In genomic region chr1:112576240-112576639, GRCh38 we compare ENCODE assay signal across 1 cellular context.
TF ChIP-seq lines count a peak whose summit lies in the region.

No MANE protein-coding gene starts in this region.

TF ChIP-seq in SK-N-SH, 30 proteins besides CTCF, POLR2A, EP300 and RAD21 (continued from another document):
- TF ChIP-seq USF1 (IDR thresholded peaks at IDR 0.05; ENCODE audit: borderline replicate concordance, low read depth), result no peak
- TF ChIP-seq JUND (IDR thresholded peaks at IDR 0.05), result no peak
- TF ChIP-seq TCF12 (IDR thresholded peaks at IDR 0.05), result no peak
- no peak for TF ChIP-seq RXRA (IDR thresholded peaks at IDR 0.05; ENCODE audit: borderline replicate concordance, low read depth)
- no peak for TF ChIP-seq ZBTB33 (IDR thresholded peaks at IDR 0.05; ENCODE audit: borderline replicate concordance, low read depth)
- TF ChIP-seq NFIC (IDR thresholded peaks at IDR 0.05; ENCODE audit: borderline replicate concordance), result no peak
- no peak for TF ChIP-seq SMC3 (IDR thresholded peaks at IDR 0.05; ENCODE audit: low read depth, low read length)
- no peak for TF ChIP-seq POLR2AphosphoS5 (IDR thresholded peaks at IDR 0.05; ENCODE audit: low read depth, low read length)
- TF ChIP-seq RFX5 (IDR thresholded peaks at IDR 0.05; ENCODE audit: low read length), result no peak
- TF ChIP-seq CHD2 (IDR thresholded peaks at IDR 0.05; ENCODE audit: low read length, partially characterized antibody), result no peak
- no peak for TF ChIP-seq MAX (IDR thresholded peaks at IDR 0.05; ENCODE audit: low read depth)
- TF ChIP-seq IRF3 (IDR thresholded peaks at IDR 0.05; ENCODE audit: low read depth, low read length), result no peak
- TF ChIP-seq TEAD4 (IDR thresholded peaks at IDR 0.05; ENCODE audit: borderline replicate concordance, insufficient read depth), result no peak
- no peak for TF ChIP-seq ELF1 (IDR thresholded peaks at IDR 0.05)
- no peak for TF ChIP-seq USF2 (IDR thresholded peaks at IDR 0.05; ENCODE audit: borderline replicate concordance, low read depth, low read length)
- TF ChIP-seq YY1 (IDR thresholded peaks at IDR 0.05; ENCODE audit: low read depth), result no peak
